14 cellular contexts compared by ENCODE assay signal in the genomic region with DNA sequence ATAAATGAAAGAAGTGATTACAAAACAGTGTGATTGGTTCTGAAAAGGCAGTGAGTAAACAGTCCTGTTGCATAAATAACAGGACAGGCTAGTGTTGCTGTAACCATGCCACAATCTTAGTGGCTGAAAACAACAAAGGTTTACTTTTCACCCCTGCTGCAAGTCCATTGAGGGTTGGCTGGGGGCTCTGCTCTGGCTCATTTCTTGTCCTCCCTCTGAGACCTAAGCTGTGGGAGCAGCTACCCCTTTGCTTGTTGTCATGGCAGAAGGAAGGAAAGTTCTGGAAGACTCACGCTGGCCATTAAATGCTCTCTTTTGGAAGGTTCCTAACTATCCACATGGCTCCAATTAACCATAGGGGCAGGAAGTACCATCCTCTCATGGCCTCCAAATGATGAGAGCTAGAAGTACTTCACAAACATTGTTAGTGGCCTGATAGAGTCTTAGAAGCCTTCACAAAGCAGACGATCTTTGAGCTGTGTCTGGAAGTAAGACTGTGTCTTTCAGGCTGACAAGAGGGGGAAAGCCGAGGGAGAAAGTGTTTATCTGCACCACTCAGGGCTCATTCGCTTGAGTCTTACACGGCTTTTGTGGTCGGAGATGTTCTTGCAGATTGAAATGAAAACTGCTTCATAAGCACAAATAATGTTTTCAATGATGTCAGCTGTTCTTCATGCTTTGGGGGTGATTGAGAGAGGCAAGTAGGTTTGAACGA. TPM values are rescaled to one million over a fixed set of nuclear protein-coding genes. Genes with fewer than 3 reads are reported as not detected.
DNase-seq lines count a peak whose midpoint lies in the region; ATAC-seq and TF ChIP-seq lines count a peak whose summit lies in the region.
"Had no signal": no experiment of that assay in that cellular context is flagged by ENCODE, and none has a peak within 500 bp of the region (broad histone marks: within the 10 kb centered on the region; RNA-seq: fewer than 3 reads in every experiment).

No MANE protein-coding gene starts in this region.

- H3K4me3 ChIP-seq in CD4-positive, CD25-positive, alpha-beta regulatory T cell (ENCODE audit: low read depth, low read length): peak overlapping the region; percentile 69
- H3K4me3 ChIP-seq in DND-41 (ENCODE audit: low read depth in 1 of 2, low read length in 2 of 2) (no peak overlapping the region), coronary artery (no peak overlapping the region)
- H3K4me3 ChIP-seq: SK-N-MC had no signal

- peak overlapping the region; percentile 60 to 98 (median 74) for H3K27ac Mint-ChIP-seq in CD4-positive, CD25-positive, alpha-beta regulatory T cell
- peak overlapping the region; percentile 85 for H3K27ac Mint-ChIP-seq in activated T-helper 17 cell treated with anti-CD3 and anti-CD28 coated beads, Interleukin-2, amount 50 U/mL, for 72 hours
- H3K27ac Mint-ChIP-seq in natural killer cell: peak overlapping the region; percentile 89 to 93

- peaks cover 52% of the 10 kb centered on the region for H3K36me3 Mint-ChIP-seq in CD4-positive, CD25-positive, alpha-beta regulatory T cell
- peaks cover 84% of the 10 kb centered on the region for H3K36me3 Mint-ChIP-seq in activated T-helper 17 cell treated with anti-CD3 and anti-CD28 coated beads, Interleukin-2, amount 50 U/mL, for 72 hours (ENCODE audit: low read depth)
- no peaks in the 10 kb centered on the region for H3K36me3 Mint-ChIP-seq in natural killer cell

- H3K4me1 Mint-ChIP-seq in CD4-positive, CD25-positive, alpha-beta regulatory T cell: peaks cover 42 to 99% (median 86%) of the 10 kb centered on the region in 4 donors
- H3K4me1 Mint-ChIP-seq in activated T-helper 17 cell treated with anti-CD3 and anti-CD28 coated beads, Interleukin-2, amount 50 U/mL, for 72 hours: peaks cover 68% of the 10 kb centered on the region
- H3K4me1 Mint-ChIP-seq in natural killer cell: peaks cover 75 to 83% of the 10 kb centered on the region in 2 donors

- ATAC-seq in CD4-positive, CD25-positive, alpha-beta regulatory T cell (ENCODE audit: low read depth in 2 of 2): peak; percentile 31 to 49
- ATAC-seq in DND-41 (ENCODE audit: insufficient read depth, low read depth) (no peak), natural killer cell (peak in 2 of 3 donors; percentile 21 to 49), GM19467 (IDR thresholded peaks at IDR 0.05; ENCODE audit: unreplicated experiment) (no peak)
- ATAC-seq in activated T-helper 17 cell treated with anti-CD3 and anti-CD28 coated beads, Interleukin-2, amount 50 U/mL, for 72 hours (replicated peaks): peak; percentile 74

- H3K27me3 ChIP-seq in CD4-positive, CD25-positive, alpha-beta regulatory T cell (ENCODE audit: control insufficient read depth, insufficient read depth, low read length): no peaks in the 10 kb centered on the region
- H3K27me3 ChIP-seq in DND-41 (ENCODE audit: insufficient read depth, low read length, poor library complexity): no peaks in the 10 kb centered on the region

- H3K27me3 Mint-ChIP-seq in CD4-positive, CD25-positive, alpha-beta regulatory T cell: no peaks in the 10 kb centered on the region
- no peaks in the 10 kb centered on the region for H3K27me3 Mint-ChIP-seq in activated T-helper 17 cell treated with anti-CD3 and anti-CD28 coated beads, Interleukin-2, amount 50 U/mL, for 72 hours
- no peaks in the 10 kb centered on the region for H3K27me3 Mint-ChIP-seq in natural killer cell (ENCODE audit: low read depth in 2 of 2)

- H3K9ac ChIP-seq in DND-41 (ENCODE audit: low read depth, low read length): no peak overlapping the region

- peaks cover 89% of the 10 kb centered on the region for H3K4me1 ChIP-seq in CD4-positive, CD25-positive, alpha-beta regulatory T cell (ENCODE audit: control insufficient read depth, insufficient read depth, low read length, poor library complexity, severe bottlenecking)
- peaks cover 85% of the 10 kb centered on the region for H3K4me1 ChIP-seq in DND-41 (ENCODE audit: insufficient read depth, low read length)

- peaks cover 70% of the 10 kb centered on the region for H3K36me3 ChIP-seq in CD4-positive, CD25-positive, alpha-beta regulatory T cell (ENCODE audit: control insufficient read depth, insufficient read depth, low read length)
- H3K36me3 ChIP-seq in DND-41 (ENCODE audit: insufficient read depth, low read length): peaks cover 83% of the 10 kb centered on the region

- H3K9me3 ChIP-seq in CD4-positive, CD25-positive, alpha-beta regulatory T cell (ENCODE audit: control insufficient read depth in 2 of 2, low read length in 2 of 2): no peaks in the 10 kb centered on the region
- no peaks in the 10 kb centered on the region for H3K9me3 ChIP-seq in DND-41 (ENCODE audit: insufficient read depth, low read length, severe bottlenecking)

- H2AFZ ChIP-seq in DND-41 (ENCODE audit: low read depth, low read length): no peak overlapping the region

- intact Hi-C loops in natural killer cell (cut with micrococcal nuclease): loop anchor here (5.0 kb wide), 1 partner anchor 40 kb away; no protein-coding TSS in a partner anchor

- TF ChIP-seq CTCF in DND-41 (IDR thresholded peaks at IDR 0.05; ENCODE audit: borderline replicate concordance, extremely low read depth, low read length, poor library complexity, severe bottlenecking) (no peak), natural killer cell (IDR thresholded peaks at IDR 0.05) (no peak), coronary artery (IDR thresholded peaks at IDR 0.05) (no peak)

- H3K4me3 Mint-ChIP-seq in CD4-positive, CD25-positive, alpha-beta regulatory T cell: peak overlapping the region; percentile 23 to 81 (median 60)
- peak overlapping the region; percentile 98 for H3K4me3 Mint-ChIP-seq in activated T-helper 17 cell treated with anti-CD3 and anti-CD28 coated beads, Interleukin-2, amount 50 U/mL, for 72 hours
- peak overlapping the region; percentile 57 for H3K4me3 Mint-ChIP-seq in natural killer cell

- no peaks in the 10 kb centered on the region for H3K9me3 Mint-ChIP-seq in CD4-positive, CD25-positive, alpha-beta regulatory T cell
- H3K9me3 Mint-ChIP-seq in activated T-helper 17 cell treated with anti-CD3 and anti-CD28 coated beads, Interleukin-2, amount 50 U/mL, for 72 hours: no peaks in the 10 kb centered on the region
- no peaks in the 10 kb centered on the region for H3K9me3 Mint-ChIP-seq in natural killer cell

- peak overlapping the region; percentile 68 for H3K27ac ChIP-seq in CD4-positive, CD25-positive, alpha-beta regulatory T cell (ENCODE audit: insufficient read depth, low read length, poor library complexity, severe bottlenecking)
- H3K27ac ChIP-seq in DND-41 (ENCODE audit: low read length): peak overlapping the region; percentile 11
- no peak overlapping the region for H3K27ac ChIP-seq in coronary artery
- H3K27ac ChIP-seq: epithelial cell of prostate, SK-N-MC, VCaP had no signal

- H3K79me2 ChIP-seq in DND-41 (ENCODE audit: insufficient read depth, low read length): peaks cover 98% of the 10 kb centered on the region

- DNase-seq in CD4-positive, CD25-positive, alpha-beta regulatory T cell: peak in 2 of 3 donors; percentile 62 to 65
- DNase-seq in DND-41: no peak
- no peak for DNase-seq in natural killer cell
- DNase-seq in coronary artery (ENCODE audit: low spot score): no peak
- no peak for DNase-seq in activated gamma-delta T cell treated with Interleukin-2 at 50 U/mL for 16 hours
- DNase-seq: cerebellar nuclear complex, head of caudate nucleus, kidney glomerular epithelial cell, retina had no signal

- H3K4me2 ChIP-seq in DND-41 (ENCODE audit: insufficient read depth, low read length): no peak overlapping the region

- peaks cover 72% of the 10 kb centered on the region for H4K20me1 ChIP-seq in DND-41 (ENCODE audit: insufficient read depth, low read length)

RNA-seq across cellular contexts. Expression of a gene that starts 11.9 kb away (rescaled TPM):
- 174 TPM for total RNA-seq in CD4-positive, CD25-positive, alpha-beta regulatory T cell
- polyA plus RNA-seq in CD4-positive, CD25-positive, alpha-beta regulatory T cell: 100 to 1,000 TPM; 207 to 251 (median 233) TPM
- 10 to 100 TPM; 69.0 to 75.5 TPM for total RNA-seq in activated T-helper 17 cell treated with anti-CD3 and anti-CD28 coated beads, Interleukin-2, amount 50 U/mL, for 72 hours
- 100 to 1,000 TPM in 2 of 3 donors, 10 to 100 TPM in 1; 86.3 to 130 (median 110) TPM for total RNA-seq in natural killer cell

Comparison
In these comparisons a context has a peak if more than half of its experiments do, and no peak if none do; other contexts are left out.
1. ATAC-seq: peak in CD4-positive, CD25-positive, alpha-beta regulatory T cell (2 of 2), activated T-helper 17 cell treated with anti-CD3 and anti-CD28 coated beads, Interleukin-2, amount 50 U/mL, for 72 hours (single experiment) and natural killer cell (2 of 3); none in DND-41 (single experiment) and GM19467 (single experiment).
2. DNase-seq: peak in CD4-positive, CD25-positive, alpha-beta regulatory T cell (2 of 3); none in DND-41 (single experiment), natural killer cell (single experiment), coronary artery (single experiment) and activated gamma-delta T cell treated with Interleukin-2 at 50 U/mL for 16 hours (single experiment).
3. H3K27ac ChIP-seq: peak in CD4-positive, CD25-positive, alpha-beta regulatory T cell (single experiment) and DND-41 (single experiment); none in coronary artery (0 of 2).
4. Peak in every context shown above with its lines, with median percentiles within 50 percentile points of each other: H3K27ac Mint-ChIP-seq and H3K4me3 Mint-ChIP-seq.